ENCODE assay signal across 8 cellular contexts in genomic region chr6:4776967-4777925, GRCh38. TPM values are rescaled to one million over a fixed set of nuclear protein-coding genes. Genes with fewer than 3 reads are reported as not detected.
A peak's percentile ranks its signal among the peaks of the same experiment; 100 is the strongest.
DNase-seq lines count a peak whose midpoint lies in the region; ATAC-seq and TF ChIP-seq lines count a peak whose summit lies in the region.

No MANE protein-coding gene starts in this region.

- no peak for TF ChIP-seq CTCF in fibroblast of pulmonary artery (IDR thresholded peaks at IDR 0.05; ENCODE audit: low read length, missing control alignments)
- TF ChIP-seq CTCF in parathyroid adenoma (IDR thresholded peaks at IDR 0.05): no peak

- H3K79me2 ChIP-seq in Karpas-422 (ENCODE audit: low read length) (peaks cover 5% of the 10 kb centered on the region; the same call in 1 of the 2 replicates), parathyroid adenoma (peaks cover 10% of the 10 kb centered on the region)

- no peaks in the 10 kb centered on the region for H3K9me2 ChIP-seq in Karpas-422 (replicated peaks; ENCODE audit: insufficient read depth, low read length)

- H3K4me3 ChIP-seq in Karpas-422 (ENCODE audit: low read length) (peak overlapping the region; percentile 63), fibroblast of pulmonary artery (replicated peaks; ENCODE audit: low read depth, low read length) (peak overlapping the region; percentile 60), parathyroid adenoma (ENCODE audit: low read depth, low read length) (peak overlapping the region; percentile 51)

- peaks cover 9% of the 10 kb centered on the region; the same call in 1 of the 2 replicates for H4K20me1 ChIP-seq in Karpas-422 (ENCODE audit: insufficient read depth, low read depth, low read length)

- H3K27ac ChIP-seq in Karpas-422 (ENCODE audit: low read length): no peak overlapping the region
- H3K27ac ChIP-seq in parathyroid adenoma: no peak overlapping the region

- H3K36me3 ChIP-seq in Karpas-422 (ENCODE audit: insufficient read depth, low read length) (no peaks in the 10 kb centered on the region), parathyroid adenoma (ENCODE audit: control insufficient read depth, insufficient read depth, low read length) (no peaks in the 10 kb centered on the region)

- DNase-seq in NCI-H82 (lab: John Stamatoyannopoulos, UW): peak; percentile 57
- no peak for DNase-seq in NCI-H82 treated with DMSO at 0.1 percent for 48 hours (lab: John Stamatoyannopoulos, UW; ENCODE audit: unreplicated experiment)
- peak; percentile 69 for DNase-seq in Karpas-422
- DNase-seq in activated CD8-positive, alpha-beta memory T cell treated with anti-CD3 and anti-CD28 coated beads for 48 hours (ENCODE audit: low read depth in 2 of 3, low spot score in 2 of 3): peak in 2 of 3 experiments; percentile 8 to 19
- DNase-seq in fibroblast of pulmonary artery (ENCODE audit: low read depth): peak; percentile 46
- no peak for DNase-seq in mucosa of gallbladder (ENCODE audit: low spot score)

- H3K4me2 ChIP-seq in Karpas-422 (ENCODE audit: low read depth, low read length, poor library complexity, severe bottlenecking): peak overlapping the region; percentile 75
- H3K4me2 ChIP-seq in parathyroid adenoma (ENCODE audit: low read length): peak overlapping the region; percentile 82

- H3K27me3 ChIP-seq in Karpas-422 (ENCODE audit: low read length): peaks cover 6% of the 10 kb centered on the region
- H3K27me3 ChIP-seq in parathyroid adenoma (ENCODE audit: control insufficient read depth, insufficient read depth, low read length): no peaks in the 10 kb centered on the region

- no peak overlapping the region for H2AFZ ChIP-seq in Karpas-422 (ENCODE audit: low read length)
- peak overlapping the region; percentile 29 for H2AFZ ChIP-seq in parathyroid adenoma

- H3K9ac ChIP-seq in Karpas-422 (ENCODE audit: low read length): peak overlapping the region; percentile 50
- no peak overlapping the region for H3K9ac ChIP-seq in parathyroid adenoma

- H3K4me1 ChIP-seq in Karpas-422 (ENCODE audit: low read length): peaks cover 10% of the 10 kb centered on the region
- H3K4me1 ChIP-seq in parathyroid adenoma: peaks cover 12% of the 10 kb centered on the region

- 0 out of 2 replicates have a peak, but pooled peaks cover 5% of the 10 kb centered on the region for H3K9me3 ChIP-seq in Karpas-422 (ENCODE audit: low read length)
- no peaks in the 10 kb centered on the region for H3K9me3 ChIP-seq in parathyroid adenoma (ENCODE audit: control insufficient read depth, low read length)

- ATAC-seq in GM21381 (IDR thresholded peaks at IDR 0.05; ENCODE audit: unreplicated experiment): no peak

RNA-seq across cellular contexts. Expression of gene CDYL, which starts 1.0 kb away (rescaled TPM):
- total RNA-seq in Karpas-422 (2014; rRNA removed; shearing (Covaris generic); ENCODE audit: low replicate concordance): 4.2 and 16.4 TPM in 2 replicates
- total RNA-seq in mucosa of gallbladder: 30.4 TPM

Comparison
In these comparisons a context has a peak if more than half of its experiments do, and no peak if none do; other contexts are left out.
1. DNase-seq: peak in NCI-H82 (single experiment), Karpas-422 (single experiment), activated CD8-positive, alpha-beta memory T cell treated with anti-CD3 and anti-CD28 coated beads for 48 hours (2 of 3) and fibroblast of pulmonary artery (single experiment); none in NCI-H82 treated with DMSO at 0.1 percent for 48 hours (single experiment) and mucosa of gallbladder (single experiment).
2. Peak in every context shown above with its lines, with median percentiles within 50 percentile points of each other: H3K4me3 ChIP-seq.